Comparison of ENCODE assay signal across 16 cellular contexts in the genomic region with DNA sequence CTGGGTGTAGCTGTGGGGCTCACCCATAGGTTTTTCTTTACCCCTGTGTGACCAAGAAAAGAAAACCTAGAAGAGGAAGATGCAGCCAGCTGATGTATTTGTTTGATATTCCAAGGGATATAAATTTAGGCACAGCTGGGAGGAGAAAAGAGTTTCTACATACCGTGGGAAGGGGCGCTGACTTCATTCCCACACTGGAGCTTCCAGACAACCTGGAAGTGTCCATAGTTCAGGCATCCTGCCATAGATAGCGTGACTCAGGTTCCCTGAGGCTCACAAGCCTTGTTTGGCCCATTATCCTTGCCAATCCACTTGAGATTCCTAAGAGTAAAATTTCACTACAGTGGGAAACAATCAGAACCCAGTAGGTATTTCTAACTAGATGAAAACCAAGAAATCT.
DNase-seq lines count a peak whose midpoint lies in the region; ATAC-seq lines count a peak whose summit lies in the region.
"Had no signal": no experiment of that assay in that cellular context is flagged by ENCODE, and none has a peak within 500 bp of the region (broad histone marks: within the 10 kb centered on the region; RNA-seq: fewer than 3 reads in every experiment).

No MANE protein-coding gene starts in this region.

- in situ Hi-C loops in GM23248 (cut with MboI), result no loop called here

- WGBS in GM23248 (ENCODE audit: low coverage in 1 of 2, low lambda C conversion rate in 2 of 2, missing lambda C conversion rate in 2 of 2), 2 experiments, result 13 to 19% methylated on average over 3 of the region's 3 CpGs

- peaks cover 25 to 31% of the 10 kb centered on the region in 2 donors for H3K27me3 Mint-ChIP-seq in natural killer cell treated with Interleukin-12 subunit alpha and Interleukin-12 subunit beta and Interleukin-15 and Interleukin-18, amount 100 ng/mL, for 72 hours
- H3K27me3 Mint-ChIP-seq: activated naive CD4-positive, alpha-beta T cell treated with anti-CD3 and anti-CD28 coated beads, Interleukin-2, amount 10 ng/mL, durations not matched to agents 7 days and 5 days had no signal

- no peak overlapping the region for H3K4me3 Mint-ChIP-seq in natural killer cell treated with Interleukin-12 subunit alpha and Interleukin-12 subunit beta and Interleukin-15 and Interleukin-18, amount 100 ng/mL, for 72 hours
- H3K4me3 Mint-ChIP-seq: activated naive CD4-positive, alpha-beta T cell treated with anti-CD3 and anti-CD28 coated beads, Interleukin-2, amount 10 ng/mL, durations not matched to agents 7 days and 5 days; nephron progenitor cell had no signal

- peaks cover 42% of the 10 kb centered on the region for H3K4me1 ChIP-seq in GM23248 (ENCODE audit: insufficient read depth)

- H3K27ac ChIP-seq in GM23248, result peak overlapping the region; percentile 94
- H3K27ac ChIP-seq: KMS-11 had no signal

- peak; percentile 93 for DNase-seq in GM23248
- peak; percentile 72 for DNase-seq in astrocyte of the hippocampus (ENCODE audit: low read depth, low spot score)
- peak; percentile 3 for DNase-seq in glomerular visceral epithelial cell (ENCODE audit: extremely low spot score)
- peak; percentile 80 for DNase-seq in stromal cell of bone marrow (ENCODE audit: low read depth)
- DNase-seq in natural killer cell treated with Interleukin-12 subunit alpha and Interleukin-12 subunit beta and Interleukin-15 and Interleukin-18, amount 100 ng/mL, for 72 hours (ENCODE audit: low spot score), result no peak
- no peak for DNase-seq in NCI-H510A treated with DMSO at 0.1 percent for 48 hours (lab: John Stamatoyannopoulos, UW)
- DNase-seq in iPS-NIHi11 (ENCODE audit: low spot score), result no peak
- DNase-seq: activated naive CD4-positive, alpha-beta T cell treated with anti-CD3 and anti-CD28 coated beads, Interleukin-2, amount 10 ng/mL, durations not matched to agents 7 days and 5 days; left colon; NCI-H187; NCI-H82; nephron progenitor cell; SHP77 had no signal

- H3K9ac ChIP-seq in GM23248, result peak overlapping the region; percentile 63
- H3K9ac ChIP-seq: KMS-11 had no signal

- no peak for ATAC-seq in natural killer cell treated with Interleukin-12 subunit alpha and Interleukin-12 subunit beta and Interleukin-15 and Interleukin-18, amount 100 ng/mL, for 72 hours
- no peak for ATAC-seq in GM21529 (IDR thresholded peaks at IDR 0.05; ENCODE audit: unreplicated experiment)
- ATAC-seq: left colon had no signal

- no peaks in the 10 kb centered on the region for H3K9me3 ChIP-seq in GM23248 (ENCODE audit: low read depth)

- H3K36me3 ChIP-seq in GM23248 (ENCODE audit: low read depth), result no peaks in the 10 kb centered on the region

- no peaks in the 10 kb centered on the region for H4K20me1 ChIP-seq in GM23248 (ENCODE audit: insufficient read depth)

- H3K36me3 Mint-ChIP-seq in natural killer cell treated with Interleukin-12 subunit alpha and Interleukin-12 subunit beta and Interleukin-15 and Interleukin-18, amount 100 ng/mL, for 72 hours, result no peaks in the 10 kb centered on the region
- H3K36me3 Mint-ChIP-seq: activated naive CD4-positive, alpha-beta T cell treated with anti-CD3 and anti-CD28 coated beads, Interleukin-2, amount 10 ng/mL, durations not matched to agents 7 days and 5 days had no signal

- no peak overlapping the region for H3K4me3 ChIP-seq in GM23248
- H3K4me3 ChIP-seq: skin epidermis had no signal

- no peak overlapping the region for H3K27ac Mint-ChIP-seq in natural killer cell treated with Interleukin-12 subunit alpha and Interleukin-12 subunit beta and Interleukin-15 and Interleukin-18, amount 100 ng/mL, for 72 hours
- H3K27ac Mint-ChIP-seq: activated naive CD4-positive, alpha-beta T cell treated with anti-CD3 and anti-CD28 coated beads, Interleukin-2, amount 10 ng/mL, durations not matched to agents 7 days and 5 days had no signal

- no peaks in the 10 kb centered on the region for H3K79me2 ChIP-seq in GM23248 (ENCODE audit: insufficient read depth)

- H3K9me2 ChIP-seq in GM23248 (ENCODE audit: insufficient read depth), result no peaks in the 10 kb centered on the region

- peak overlapping the region; percentile 49 for H3K4me2 ChIP-seq in GM23248 (ENCODE audit: unreplicated experiment)
- H3K4me2 ChIP-seq: KMS-11 had no signal

- no peaks in the 10 kb centered on the region for H3K9me3 Mint-ChIP-seq in natural killer cell treated with Interleukin-12 subunit alpha and Interleukin-12 subunit beta and Interleukin-15 and Interleukin-18, amount 100 ng/mL, for 72 hours
- H3K9me3 Mint-ChIP-seq: activated naive CD4-positive, alpha-beta T cell treated with anti-CD3 and anti-CD28 coated beads, Interleukin-2, amount 10 ng/mL, durations not matched to agents 7 days and 5 days; nephron progenitor cell had no signal

- no peaks in the 10 kb centered on the region for H3K4me1 Mint-ChIP-seq in natural killer cell treated with Interleukin-12 subunit alpha and Interleukin-12 subunit beta and Interleukin-15 and Interleukin-18, amount 100 ng/mL, for 72 hours (ENCODE audit: low read depth in 2 of 2)
- H3K4me1 Mint-ChIP-seq: activated naive CD4-positive, alpha-beta T cell treated with anti-CD3 and anti-CD28 coated beads, Interleukin-2, amount 10 ng/mL, durations not matched to agents 7 days and 5 days had no signal

- H3F3A ChIP-seq in GM23248 (ENCODE audit: insufficient read depth), result peaks cover 38% of the 10 kb centered on the region

- 0 out of 2 replicates have a peak overlapping the region, but pooled peaks have one; percentile 30 for H2AFZ ChIP-seq in GM23248

- H3K27me3 ChIP-seq in GM23248 (replicated peaks; ENCODE audit: insufficient read depth), result no peaks in the 10 kb centered on the region

Comparison
In these comparisons a context has a peak if more than half of its experiments do, and no peak if none do; other contexts are left out.
1. DNase-seq: peak in GM23248 (single experiment), astrocyte of the hippocampus (single experiment), glomerular visceral epithelial cell (single experiment) and stromal cell of bone marrow (single experiment); none in natural killer cell treated with Interleukin-12 subunit alpha and Interleukin-12 subunit beta and Interleukin-15 and Interleukin-18, amount 100 ng/mL, for 72 hours (single experiment), NCI-H510A treated with DMSO at 0.1 percent for 48 hours (single experiment) and iPS-NIHi11 (single experiment).